ENCODE assay signal across 26 cellular contexts in genomic region chr9:10678790-10679189, GRCh38.
DNase-seq lines count a peak whose midpoint lies in the region; ATAC-seq, FAIRE-seq and TF ChIP-seq lines count a peak whose summit lies in the region.
"Had no signal": no experiment of that assay in that cellular context is flagged by ENCODE, and none has a peak within 500 bp of the region (broad histone marks: within the 10 kb centered on the region; RNA-seq: fewer than 3 reads in every experiment).

No MANE protein-coding gene starts in this region.

- TF ChIP-seq RAD21 in HepG2 (CRISPR knock-in tag; IDR thresholded peaks at IDR 0.05), result no peak

- H3K27me3 ChIP-seq in HepG2 (ENCODE audit: control insufficient read depth in 1 of 2, insufficient read depth in 2 of 2, low read length in 2 of 2), result no peaks in the 10 kb centered on the region
- no peaks in the 10 kb centered on the region for H3K27me3 ChIP-seq in right lobe of liver
- no peaks in the 10 kb centered on the region for H3K27me3 ChIP-seq in brain microvascular endothelial cell (replicated peaks)
- H3K27me3 ChIP-seq in heart left ventricle, result no peaks in the 10 kb centered on the region
- H3K27me3 ChIP-seq: cardiac muscle cell, neutrophil, upper lobe of right lung had no signal

- no peak for TF ChIP-seq CTCF in HepG2 (CRISPR knock-in tag; IDR thresholded peaks at IDR 0.05)
- TF ChIP-seq CTCF in right lobe of liver (IDR thresholded peaks at IDR 0.05), result no peak
- TF ChIP-seq CTCF in brain microvascular endothelial cell (IDR thresholded peaks at IDR 0.05; ENCODE audit: low read depth, low read length, missing control alignments), result no peak
- TF ChIP-seq CTCF in heart left ventricle (IDR thresholded peaks at IDR 0.05), result no peak

- H3K27ac ChIP-seq in HepG2 (ENCODE audit: extremely low read length, insufficient read depth, low read length) (no peak overlapping the region), right lobe of liver (no peak overlapping the region), brain microvascular endothelial cell (peak overlapping the region; percentile 86), heart left ventricle (no peak overlapping the region)
- H3K27ac ChIP-seq: cardiac muscle cell, neutrophil, upper lobe of right lung had no signal

- WGBS in HepG2 (ENCODE audit: low lambda C conversion rate), result 8% methylated on average over 1 of the region's 1 CpG
- WGBS in right lobe of liver (ENCODE audit: insufficient coverage, low coverage, low lambda C conversion rate, missing lambda C conversion rate), result 20% methylated on average over 1 of the region's 1 CpG
- WGBS in heart left ventricle, 4 donors, result 67 to 92% (median 85%) methylated on average over 1 of the region's 1 CpG

- H3K4me1 ChIP-seq in HepG2 (ENCODE audit: insufficient read depth, low read length) (no peaks in the 10 kb centered on the region), right lobe of liver (no peaks in the 10 kb centered on the region), heart left ventricle (no peaks in the 10 kb centered on the region)
- H3K4me1 ChIP-seq: upper lobe of right lung had no signal

- POLR2A ChIA-PET in HepG2 (lab: Yijun Ruan, JAX), result no interaction called here

- H3K4me3 ChIP-seq in HepG2 (replicated peaks in 1 of 3; ENCODE audit: insufficient read depth in 1 of 3, low read depth in 2 of 3, low read length in 3 of 3), result no peak overlapping the region
- no peak overlapping the region for H3K4me3 ChIP-seq in right lobe of liver
- no peak overlapping the region for H3K4me3 ChIP-seq in brain microvascular endothelial cell (ENCODE audit: low read depth, low read length)
- no peak overlapping the region for H3K4me3 ChIP-seq in heart left ventricle
- H3K4me3 ChIP-seq: cardiac muscle cell, GM12878, upper lobe of right lung had no signal

- no peak overlapping the region for H2AFZ ChIP-seq in HepG2 (ENCODE audit: low read length)

- intact Hi-C loops in HepG2 (cut with micrococcal nuclease; ENCODE audit: unreplicated experiment) (no loop called here), right lobe of liver (cut with DNase I) (no loop called here), heart left ventricle (cut with DNase I) (loop anchor here in 1 of 10 donors (10.0 kb wide), 1 partner anchor 64 kb away; the partner anchor contains the start of gene PTPRD)

- TF ChIP-seq POLR2A in HepG2 (IDR thresholded peaks at IDR 0.05; ENCODE audit: insufficient read depth in 1 of 2, low read depth in 2 of 2, low read length in 2 of 2), result no peak
- TF ChIP-seq POLR2A in right lobe of liver (IDR thresholded peaks at IDR 0.05), result no peak
- TF ChIP-seq POLR2A in heart left ventricle (IDR thresholded peaks at IDR 0.05), result no peak

- no peaks in the 10 kb centered on the region for H3K36me3 ChIP-seq in HepG2 (replicated peaks in 1 of 2; ENCODE audit: control insufficient read depth in 1 of 2, insufficient read depth in 2 of 2, low read length in 2 of 2)
- H3K36me3 ChIP-seq in right lobe of liver, result no peaks in the 10 kb centered on the region
- no peaks in the 10 kb centered on the region for H3K36me3 ChIP-seq in brain microvascular endothelial cell (replicated peaks)
- H3K36me3 ChIP-seq in heart left ventricle, result no peaks in the 10 kb centered on the region
- H3K36me3 ChIP-seq: cardiac muscle cell, neutrophil, upper lobe of right lung had no signal

- no peak overlapping the region for H3K9ac ChIP-seq in HepG2 (ENCODE audit: insufficient read depth, low read depth, low read length)

- FAIRE-seq in HepG2 (lab: Jason Lieb, UNC), result no peak
- FAIRE-seq: endometrium, GM12878, small intestine had no signal

- no peak for ATAC-seq in HepG2
- no peak for ATAC-seq in right lobe of liver
- ATAC-seq in heart left ventricle, result no peak
- ATAC-seq: GM12878; left lobe of liver; stimulated activated effector memory CD8-positive, alpha-beta T cell treated with anti-CD3 and anti-CD28 coated beads, Interleukin-12 subunit alpha, Interleukin-12 subunit beta, amount 100 ng/mL, for 72 hours; upper lobe of right lung had no signal

- peaks cover 69% of the 10 kb centered on the region for H3K9me3 ChIP-seq in HepG2 (ENCODE audit: low read length)
- no peaks in the 10 kb centered on the region for H3K9me3 ChIP-seq in right lobe of liver
- H3K9me3 ChIP-seq in heart left ventricle, result no peaks in the 10 kb centered on the region
- H3K9me3 ChIP-seq: neutrophil, upper lobe of right lung had no signal

- no peak for DNase-seq in HepG2 (ENCODE audit: low spot score)
- no peak for DNase-seq in right lobe of liver
- DNase-seq in brain microvascular endothelial cell, result peak; percentile 75
- peak; percentile 54 for DNase-seq in hepatic stellate cell (ENCODE audit: low spot score)
- no peak for DNase-seq in heart left ventricle
- no peak for DNase-seq in DMS114 treated with DMSO at 0.1 percent for 48 hours (lab: John Stamatoyannopoulos, UW; ENCODE audit: unreplicated experiment)
- DNase-seq in activated T-cell treated with anti-CD3 and anti-CD28 coated beads, Interleukin-2, amount 50 U/mL, for 1 hour, result no peak
- no peak for DNase-seq in 8988T
- DNase-seq: activated B cell treated with CpG ODN at 0.5 μM for 24 hours; activated CD4-positive, alpha-beta memory T cell treated with anti-CD3 and anti-CD28 coated beads for 36 hours; activated gamma-delta T cell; H7; head of caudate nucleus; NCI-H1417; NCI-H2081; NCI-H82; Right ventricle myocardium superior; small intestine; stimulated activated CD4-positive, alpha-beta T cell treated with anti-CD3 and anti-CD28 coated beads, Interleukin-2, amount 100 ng/mL, for 48 hours; upper lobe of right lung had no signal

- in situ Hi-C loops in HepG2 (cut with HindIII; ENCODE audit: extremely low pct_ligation_motif_present, low pct_unique_long_range_greater_than_20kb) (no loop called here), brain microvascular endothelial cell (cut with HindIII; ENCODE audit: low pct_ligation_motif_present, low sequenced_read_pairs) (no loop called here)

- TF ChIP-seq EP300 in HepG2 (IDR thresholded peaks at IDR 0.05; ENCODE audit: low read depth in 2 of 2, low read length in 2 of 2) (no peak), HepG2 (CRISPR knock-in tag; IDR thresholded peaks at IDR 0.05; ENCODE audit: borderline replicate concordance) (no peak)

- CTCF ChIA-PET in HepG2 (lab: Yijun Ruan, JAX; ENCODE audit: low intra/inter-chr PET ratio, low total read pairs), result no interaction called here

- no peaks in the 10 kb centered on the region for H3K79me2 ChIP-seq in HepG2 (ENCODE audit: insufficient read depth, low read length)

- no peak overlapping the region for H3K4me2 ChIP-seq in HepG2 (ENCODE audit: low read depth, low read length)

- no TSS peak for BruUV-seq in HepG2 (replicated peaks; lab: Mats Ljungman, UMichigan)

- H4K20me1 ChIP-seq in HepG2 (ENCODE audit: insufficient read depth, low read length), result no peaks in the 10 kb centered on the region

TF ChIP-seq in HepG2, 621 proteins besides CTCF, POLR2A, EP300 and RAD21:
- TF ChIP-seq FOXA3 (CRISPR knock-in tag; IDR thresholded peaks at IDR 0.05), result no peak
- TF ChIP-seq, protein P1, sequence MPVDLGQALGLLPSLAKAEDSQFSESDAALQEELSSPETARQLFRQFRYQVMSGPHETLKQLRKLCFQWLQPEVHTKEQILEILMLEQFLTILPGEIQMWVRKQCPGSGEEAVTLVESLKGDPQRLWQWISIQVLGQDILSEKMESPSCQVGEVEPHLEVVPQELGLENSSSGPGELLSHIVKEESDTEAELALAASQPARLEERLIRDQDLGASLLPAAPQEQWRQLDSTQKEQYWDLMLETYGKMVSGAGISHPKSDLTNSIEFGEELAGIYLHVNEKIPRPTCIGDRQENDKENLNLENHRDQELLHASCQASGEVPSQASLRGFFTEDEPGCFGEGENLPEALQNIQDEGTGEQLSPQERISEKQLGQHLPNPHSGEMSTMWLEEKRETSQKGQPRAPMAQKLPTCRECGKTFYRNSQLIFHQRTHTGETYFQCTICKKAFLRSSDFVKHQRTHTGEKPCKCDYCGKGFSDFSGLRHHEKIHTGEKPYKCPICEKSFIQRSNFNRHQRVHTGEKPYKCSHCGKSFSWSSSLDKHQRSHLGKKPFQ (CRISPR knock-in tag; IDR thresholded peaks at IDR 0.05; ENCODE audit: insufficient replicate concordance), result no peak
- TF ChIP-seq, protein P2, sequence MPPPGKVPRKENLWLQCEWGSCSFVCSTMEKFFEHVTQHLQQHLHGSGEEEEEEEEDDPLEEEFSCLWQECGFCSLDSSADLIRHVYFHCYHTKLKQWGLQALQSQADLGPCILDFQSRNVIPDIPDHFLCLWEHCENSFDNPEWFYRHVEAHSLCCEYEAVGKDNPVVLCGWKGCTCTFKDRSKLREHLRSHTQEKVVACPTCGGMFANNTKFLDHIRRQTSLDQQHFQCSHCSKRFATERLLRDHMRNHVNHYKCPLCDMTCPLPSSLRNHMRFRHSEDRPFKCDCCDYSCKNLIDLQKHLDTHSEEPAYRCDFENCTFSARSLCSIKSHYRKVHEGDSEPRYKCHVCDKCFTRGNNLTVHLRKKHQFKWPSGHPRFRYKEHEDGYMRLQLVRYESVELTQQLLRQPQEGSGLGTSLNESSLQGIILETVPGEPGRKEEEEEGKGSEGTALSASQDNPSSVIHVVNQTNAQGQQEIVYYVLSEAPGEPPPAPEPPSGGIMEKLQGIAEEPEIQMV (CRISPR knock-in tag; IDR thresholded peaks at IDR 0.05; ENCODE audit: low read depth), result no peak
- 0 out of 2 replicates have a peak, but pooled peaks have one; percentile 30 for TF ChIP-seq NFE2L2 (IDR thresholded peaks at IDR 0.05; ENCODE audit: low read length)

Comparison
In these comparisons a context has a peak if more than half of its experiments do, and no peak if none do; other contexts are left out.
1. DNase-seq: peak in brain microvascular endothelial cell (single experiment) and hepatic stellate cell (single experiment); none in HepG2 (single experiment), right lobe of liver (0 of 3), heart left ventricle (0 of 5), DMS114 treated with DMSO at 0.1 percent for 48 hours (single experiment), activated T-cell treated with anti-CD3 and anti-CD28 coated beads, Interleukin-2, amount 50 U/mL, for 1 hour (single experiment) and 8988T (single experiment).